In genomic region chr11:14611939-14612338, GRCh38 we compare ENCODE assay signal across 15 cellular contexts. TPM values are rescaled to one million over a fixed set of nuclear protein-coding genes. Genes with fewer than 3 reads are reported as not detected.
DNase-seq lines count a peak whose midpoint lies in the region; ATAC-seq and TF ChIP-seq lines count a peak whose summit lies in the region.
"Had no signal": no experiment of that assay in that cellular context is flagged by ENCODE, and none has a peak within 500 bp of the region (broad histone marks: within the 10 kb centered on the region; RNA-seq: fewer than 3 reads in every experiment).

No MANE protein-coding gene starts in this region.

- no peaks in the 10 kb centered on the region for H3K9me3 Mint-ChIP-seq in activated T-cell treated with anti-CD3 and anti-CD28 coated beads, Interleukin-2, amount 50 U/mL, for 24 hours
- peaks cover 5% of the 10 kb centered on the region for H3K9me3 Mint-ChIP-seq in activated CD4-positive, alpha-beta memory T cell treated with anti-CD3 and anti-CD28 coated beads, Interleukin-2, amount 10 ng/mL, durations not matched to agents 7 days and 5 days

- H3K9me3 ChIP-seq in gastroesophageal sphincter: no peaks in the 10 kb centered on the region
- H3K9me3 ChIP-seq: right atrium auricular region, tibial artery had no signal

- no peak overlapping the region for H3K4me3 ChIP-seq in gastroesophageal sphincter
- H3K4me3 ChIP-seq: right atrium auricular region, tibial artery had no signal

- H3K4me1 Mint-ChIP-seq in activated T-cell treated with anti-CD3 and anti-CD28 coated beads, Interleukin-2, amount 50 U/mL, for 24 hours (ENCODE audit: low read depth): peaks cover 38% of the 10 kb centered on the region
- peaks cover 12% of the 10 kb centered on the region for H3K4me1 Mint-ChIP-seq in activated CD4-positive, alpha-beta memory T cell treated with anti-CD3 and anti-CD28 coated beads, Interleukin-2, amount 10 ng/mL, durations not matched to agents 7 days and 5 days

- intact Hi-C loops in sciatic nerve (cut with DNase I): no loop called here

- H3K36me3 ChIP-seq in gastroesophageal sphincter: peaks cover 0 to 25% of the 10 kb centered on the region in 2 donors
- H3K36me3 ChIP-seq: right atrium auricular region, tibial artery had no signal

- no peaks in the 10 kb centered on the region for H3K27me3 Mint-ChIP-seq in activated T-cell treated with anti-CD3 and anti-CD28 coated beads, Interleukin-2, amount 50 U/mL, for 24 hours
- no peaks in the 10 kb centered on the region for H3K27me3 Mint-ChIP-seq in activated CD4-positive, alpha-beta memory T cell treated with anti-CD3 and anti-CD28 coated beads, Interleukin-2, amount 10 ng/mL, durations not matched to agents 7 days and 5 days

- no peaks in the 10 kb centered on the region for H3K27me3 ChIP-seq in gastroesophageal sphincter
- H3K27me3 ChIP-seq: right atrium auricular region, tibial artery had no signal

- TF ChIP-seq POLR2A in gastroesophageal sphincter (IDR thresholded peaks at IDR 0.05): no peak

- peak; percentile 65 for ATAC-seq in HG03378 (IDR thresholded peaks at IDR 0.05; ENCODE audit: unreplicated experiment)
- ATAC-seq in sciatic nerve: peak; percentile 50
- ATAC-seq in gastroesophageal sphincter: no peak
- ATAC-seq: SK-N-SH treated with all-trans-retinoic acid at 6 μM for 48 hours had no signal

- peak overlapping the region; percentile 13 for H3K27ac Mint-ChIP-seq in activated T-cell treated with anti-CD3 and anti-CD28 coated beads, Interleukin-2, amount 50 U/mL, for 24 hours
- H3K27ac Mint-ChIP-seq in activated CD4-positive, alpha-beta memory T cell treated with anti-CD3 and anti-CD28 coated beads, Interleukin-2, amount 10 ng/mL, durations not matched to agents 7 days and 5 days: peak overlapping the region; percentile 7

- H3K4me3 Mint-ChIP-seq in activated T-cell treated with anti-CD3 and anti-CD28 coated beads, Interleukin-2, amount 50 U/mL, for 24 hours: no peak overlapping the region
- no peak overlapping the region for H3K4me3 Mint-ChIP-seq in activated CD4-positive, alpha-beta memory T cell treated with anti-CD3 and anti-CD28 coated beads, Interleukin-2, amount 10 ng/mL, durations not matched to agents 7 days and 5 days

- DNase-seq in activated T-cell treated with anti-CD3 and anti-CD28 coated beads, Interleukin-2, amount 50 U/mL, for 24 hours: no peak
- DNase-seq in activated T-cell treated with anti-CD3 and anti-CD28 coated beads, Interleukin-2, amount 50 U/mL, for 1 hour: no peak
- DNase-seq in activated CD4-positive, alpha-beta memory T cell treated with anti-CD3 and anti-CD28 coated beads, Interleukin-2, amount 10 ng/mL, durations not matched to agents 7 days and 5 days: no peak
- DNase-seq in sciatic nerve (ENCODE audit: low spot score) (no peak), COLO829 (ENCODE audit: low spot score) (no peak), dedifferentiated amniotic fluid mesenchymal stem cell (ENCODE audit: extremely low spot score) (no peak)
- DNase-seq: DMS79 treated with DMSO at 0.1 percent for 48 hours, Karpas-422, kidney glomerular epithelial cell, NCI-H2081, tibial artery had no signal

- POLR2A ChIA-PET in activated CD4-positive, alpha-beta memory T cell treated with anti-CD3 and anti-CD28 coated beads, Interleukin-2, amount 10 ng/mL, durations not matched to agents 7 days and 5 days (lab: Charles Lee): interaction anchor here (1.2 kb wide), 1 partner anchor 9 kb away, joined by 3 read pairs; no protein-coding TSS in a partner anchor

- CTCF ChIA-PET in activated CD4-positive, alpha-beta memory T cell treated with anti-CD3 and anti-CD28 coated beads, Interleukin-2, amount 10 ng/mL, durations not matched to agents 7 days and 5 days (lab: Charles Lee): no interaction called here

- TF ChIP-seq CTCF in gastroesophageal sphincter (IDR thresholded peaks at IDR 0.05): no peak

- H3K4me1 ChIP-seq in gastroesophageal sphincter: no peaks in the 10 kb centered on the region
- H3K4me1 ChIP-seq: right atrium auricular region, tibial artery had no signal

- no peak for TF ChIP-seq EP300 in gastroesophageal sphincter (IDR thresholded peaks at IDR 0.05)

- H3K36me3 Mint-ChIP-seq in activated T-cell treated with anti-CD3 and anti-CD28 coated beads, Interleukin-2, amount 50 U/mL, for 24 hours (ENCODE audit: low read depth): peaks cover 68% of the 10 kb centered on the region
- H3K36me3 Mint-ChIP-seq in activated CD4-positive, alpha-beta memory T cell treated with anti-CD3 and anti-CD28 coated beads, Interleukin-2, amount 10 ng/mL, durations not matched to agents 7 days and 5 days (ENCODE audit: low read depth): peaks cover 60% of the 10 kb centered on the region

- H3K27ac ChIP-seq in gastroesophageal sphincter: no peak overlapping the region
- H3K27ac ChIP-seq: right atrium auricular region, tibial artery had no signal

RNA-seq across cellular contexts. Expression of gene PDE3B, which starts 31.7 kb away (rescaled TPM):
- 10 to 100 TPM; 73.9 to 74.9 TPM for total RNA-seq in activated CD4-positive, alpha-beta memory T cell treated with anti-CD3 and anti-CD28 coated beads, Interleukin-2, amount 10 ng/mL, durations not matched to agents 7 days and 5 days
- total RNA-seq in sciatic nerve (7.8 TPM), gastroesophageal sphincter (10 to 100 TPM; 11.7 to 21.8 (median 17.9) TPM)
